8 cellular contexts compared by ENCODE assay signal in genomic region chr1:41639332-41639936, GRCh38.
DNase-seq lines count a peak whose midpoint lies in the region; ATAC-seq, FAIRE-seq and TF ChIP-seq lines count a peak whose summit lies in the region.

No MANE protein-coding gene starts in this region.

- H3K4me3 ChIP-seq in right atrium auricular region (no peak overlapping the region), keratinocyte (ENCODE audit: control insufficient read depth in 2 of 3, extremely low read depth in 1 of 3, insufficient read depth in 2 of 3, low read depth in 1 of 3, low read length in 3 of 3) (no peak overlapping the region), thymus (ENCODE audit: low read length) (no peak overlapping the region)

- H3K36me3 Mint-ChIP-seq in activated T-cell treated with anti-CD3 and anti-CD28 coated beads, Interleukin-2, amount 50 U/mL, for 72 hours (ENCODE audit: insufficient read depth in 2 of 2): no peaks in the 10 kb centered on the region

- peak overlapping the region in 1 of 2 donors; percentile 79 for H3K4me3 Mint-ChIP-seq in activated T-cell treated with anti-CD3 and anti-CD28 coated beads, Interleukin-2, amount 50 U/mL, for 72 hours

- no peak overlapping the region for H3K27ac ChIP-seq in right atrium auricular region
- no peak overlapping the region for H3K27ac ChIP-seq in keratinocyte (ENCODE audit: control insufficient read depth, insufficient read depth, low read length)
- peak overlapping the region; percentile 60 for H3K27ac ChIP-seq in thymus (ENCODE audit: low read depth)

- intact Hi-C loops in Right ventricle myocardium inferior (cut with DNase I): no loop called here

- no peak overlapping the region for H3K9ac ChIP-seq in keratinocyte (ENCODE audit: control insufficient read depth, extremely low read depth, insufficient read depth, low read length)

- no peak for DNase-seq in Right ventricle myocardium inferior (ENCODE audit: missing footprints)
- no peak for DNase-seq in right atrium auricular region (ENCODE audit: low spot score)
- DNase-seq in activated T-cell treated with anti-CD3 and anti-CD28 coated beads, Interleukin-2, amount 50 U/mL, for 72 hours: peak; percentile 74 to 79
- peak; percentile 40 for DNase-seq in keratinocyte (ENCODE audit: low read depth, low spot score)
- no peak for DNase-seq in NCI-H69 (lab: John Stamatoyannopoulos, UW)

- H3K36me3 ChIP-seq in right atrium auricular region (no peaks in the 10 kb centered on the region), keratinocyte (ENCODE audit: control insufficient read depth in 2 of 2, extremely low read depth in 1 of 2, insufficient read depth in 2 of 2, low read length in 2 of 2) (no peaks in the 10 kb centered on the region), thymus (ENCODE audit: control insufficient read depth, insufficient read depth) (no peaks in the 10 kb centered on the region)

- dilution Hi-C loops in keratinocyte (cut with MboI; ENCODE audit: extremely low pct_ligation_motif_present, low sequenced_read_pairs): no loop called here

- peak; percentile 28 for ATAC-seq in Right ventricle myocardium inferior
- ATAC-seq in activated T-cell treated with anti-CD3 and anti-CD28 coated beads, Interleukin-2, amount 50 U/mL, for 72 hours (replicated peaks in 1 of 2): peak; percentile 83
- no peak for ATAC-seq in GM21576 (IDR thresholded peaks at IDR 0.05; ENCODE audit: unreplicated experiment)
- ATAC-seq in HG03460 (IDR thresholded peaks at IDR 0.05; ENCODE audit: unreplicated experiment): no peak

- H3K4me2 ChIP-seq in keratinocyte (ENCODE audit: control insufficient read depth, extremely low read depth, insufficient read depth, low read depth, low read length): peak overlapping the region; percentile 38

- H3K27ac Mint-ChIP-seq in activated T-cell treated with anti-CD3 and anti-CD28 coated beads, Interleukin-2, amount 50 U/mL, for 72 hours: peak overlapping the region; percentile 91

- peak; percentile 84 for FAIRE-seq in keratinocyte (lab: Jason Lieb, UNC)

- H2AFZ ChIP-seq in keratinocyte (ENCODE audit: control insufficient read depth, low read length): no peak overlapping the region

- H3K9me3 Mint-ChIP-seq in activated T-cell treated with anti-CD3 and anti-CD28 coated beads, Interleukin-2, amount 50 U/mL, for 72 hours: no peaks in the 10 kb centered on the region

- H3K27me3 ChIP-seq in right atrium auricular region: no peaks in the 10 kb centered on the region
- H3K27me3 ChIP-seq in keratinocyte (ENCODE audit: control insufficient read depth, extremely low read depth, insufficient read depth, low read length): no peaks in the 10 kb centered on the region
- no peaks in the 10 kb centered on the region for H3K27me3 ChIP-seq in thymus (ENCODE audit: control insufficient read depth, insufficient read depth)

- no peaks in the 10 kb centered on the region for H4K20me1 ChIP-seq in keratinocyte (ENCODE audit: control insufficient read depth, extremely low read depth, insufficient read depth, low read length)

- no peaks in the 10 kb centered on the region for H3K4me1 ChIP-seq in right atrium auricular region
- peaks cover 8% of the 10 kb centered on the region for H3K4me1 ChIP-seq in keratinocyte (ENCODE audit: control insufficient read depth, extremely low read depth, insufficient read depth, low read length)
- peaks cover 24% of the 10 kb centered on the region for H3K4me1 ChIP-seq in thymus (ENCODE audit: control insufficient read depth, insufficient read depth, low read length)

- no peaks in the 10 kb centered on the region for H3K9me1 ChIP-seq in keratinocyte (ENCODE audit: control insufficient read depth, extremely low read depth, insufficient read depth, low read length)

- H3K4me1 Mint-ChIP-seq in activated T-cell treated with anti-CD3 and anti-CD28 coated beads, Interleukin-2, amount 50 U/mL, for 72 hours (ENCODE audit: low read depth): peaks cover 4% of the 10 kb centered on the region

- TF ChIP-seq CTCF in right atrium auricular region (IDR thresholded peaks at IDR 0.05): no peak
- no peak for TF ChIP-seq CTCF in keratinocyte (optimal IDR thresholded peaks at IDR 0.05 in 1 of 3, IDR thresholded peaks at IDR 0.05 in 1 of 3, conservative IDR thresholded peaks at IDR 0.05 in 1 of 3; ENCODE audit: extremely low read depth in 1 of 3, insufficient read depth in 2 of 3, low read length in 3 of 3)

- H3K27me3 Mint-ChIP-seq in activated T-cell treated with anti-CD3 and anti-CD28 coated beads, Interleukin-2, amount 50 U/mL, for 72 hours (ENCODE audit: low read depth): no peaks in the 10 kb centered on the region

- no peaks in the 10 kb centered on the region for H3K9me3 ChIP-seq in right atrium auricular region
- no peaks in the 10 kb centered on the region for H3K9me3 ChIP-seq in keratinocyte (ENCODE audit: control insufficient read depth, low read depth, low read length)
- no peaks in the 10 kb centered on the region for H3K9me3 ChIP-seq in thymus (ENCODE audit: control insufficient read depth)

- WGBS in thymus: 88% methylated on average over 10 of the region's 10 CpGs

- no peaks in the 10 kb centered on the region for H3K79me2 ChIP-seq in keratinocyte (ENCODE audit: control insufficient read depth, insufficient read depth, low read length)

Comparison
In these comparisons a context has a peak if more than half of its experiments do, and no peak if none do; other contexts are left out.
1. ATAC-seq: peak in Right ventricle myocardium inferior (single experiment) and activated T-cell treated with anti-CD3 and anti-CD28 coated beads, Interleukin-2, amount 50 U/mL, for 72 hours (2 of 2); none in GM21576 (single experiment) and HG03460 (single experiment).
2. DNase-seq: peak in activated T-cell treated with anti-CD3 and anti-CD28 coated beads, Interleukin-2, amount 50 U/mL, for 72 hours (2 of 2) and keratinocyte (single experiment); none in Right ventricle myocardium inferior (single experiment), right atrium auricular region (single experiment) and NCI-H69 (single experiment).